8 cellular contexts compared by ENCODE assay signal in genomic region chr20:32359633-32360332, GRCh38. TPM values are rescaled to one million over a fixed set of nuclear protein-coding genes. Genes with fewer than 3 reads are reported as not detected.
DNase-seq lines count a peak whose midpoint lies in the region; ATAC-seq and TF ChIP-seq lines count a peak whose summit lies in the region.

No MANE protein-coding gene starts in this region.

- peaks cover 52 to 59% (median 58%) of the 10 kb centered on the region in 11 experiments for H4K20me1 ChIP-seq in BLaER1 treated with 17β-estradiol and CSF1 and Interleukin-3, amounts not matched to agents 10 nM and 100 nM

- H3K4me1 ChIP-seq in BLaER1 treated with 17β-estradiol and CSF1 and Interleukin-3, amounts not matched to agents 10 nM and 100 nM: peaks cover 60 to 76% (median 72%) of the 10 kb centered on the region in 10 experiments
- H3K4me1 ChIP-seq in body of pancreas (peaks cover 76% of the 10 kb centered on the region), tibial artery (peaks cover 0 to 68% (median 36%) of the 10 kb centered on the region in 4 donors)

- H3K9me3 Mint-ChIP-seq in IgD-negative memory B cell: no peaks in the 10 kb centered on the region

- H3K9ac ChIP-seq in BLaER1 treated with 17β-estradiol and CSF1 and Interleukin-3, amounts not matched to agents 10 nM and 100 nM: peak overlapping the region; percentile 96 to 100 (median 99)

- H3K27ac ChIP-seq in BLaER1 treated with 17β-estradiol and CSF1 and Interleukin-3, amounts not matched to agents 10 nM and 100 nM: peak overlapping the region; percentile 97 to 100 (median 99)
- peak overlapping the region; percentile 96 to 98 (median 97) for H3K27ac ChIP-seq in body of pancreas
- H3K27ac ChIP-seq in tibial artery: peak overlapping the region; percentile 87 to 97

- TF ChIP-seq CTCF in body of pancreas (IDR thresholded peaks at IDR 0.05) (no peak), lower leg skin (IDR thresholded peaks at IDR 0.05) (no peak), tibial artery (IDR thresholded peaks at IDR 0.05) (no peak)

- peaks cover 59 to 67% (median 65%) of the 10 kb centered on the region in 3 donors for H3K4me1 Mint-ChIP-seq in IgD-negative memory B cell

- intact Hi-C loops in body of pancreas (cut with DNase I): loop anchor here (10.0 kb wide), 1 partner anchor 105 kb away; no protein-coding TSS in a partner anchor
- intact Hi-C loops in lower leg skin (cut with DNase I; ENCODE audit: low total_unique reads): no loop called here
- intact Hi-C loops in tibial artery (cut with DNase I; ENCODE audit: low total_unique reads): loop anchor here (2.0 kb wide), 1 partner anchor 123 kb away; no protein-coding TSS in a partner anchor

- H3K27me3 Mint-ChIP-seq in IgD-negative memory B cell: no peaks in the 10 kb centered on the region

- H3K4me3 ChIP-seq in BLaER1 treated with 17β-estradiol and CSF1 and Interleukin-3, amounts not matched to agents 10 nM and 100 nM: peak overlapping the region; percentile 70 to 95 (median 82)
- H3K4me3 ChIP-seq in body of pancreas (peak overlapping the region; percentile 73 to 89), lower leg skin (ENCODE audit: low read depth, poor library complexity, severe bottlenecking) (peak overlapping the region; percentile 83), tibial artery (peak overlapping the region; percentile 60 to 90)

- H3K27ac Mint-ChIP-seq in IgD-negative memory B cell: peak overlapping the region; percentile 94 to 98 (median 95)

- ATAC-seq in body of pancreas: no peak
- ATAC-seq in HG02938 (IDR thresholded peaks at IDR 0.05; ENCODE audit: unreplicated experiment): no peak

- 5 to 6% methylated on average over 11 of the region's 11 CpGs for WGBS in body of pancreas, 2 donors
- WGBS in lower leg skin, 2 donors: 7 to 9% methylated on average over 11 of the region's 11 CpGs

- H3K9me3 ChIP-seq in BLaER1 treated with 17β-estradiol and CSF1 and Interleukin-3, amounts not matched to agents 10 nM and 100 nM (replicated peaks in 1 of 11): no peaks in the 10 kb centered on the region
- H3K9me3 ChIP-seq in body of pancreas: no peaks in the 10 kb centered on the region
- H3K9me3 ChIP-seq in tibial artery: no peaks in the 10 kb centered on the region

- peak overlapping the region; percentile 85 to 97 (median 91) for H3K4me2 ChIP-seq in BLaER1 treated with 17β-estradiol and CSF1 and Interleukin-3, amounts not matched to agents 10 nM and 100 nM

- H3K4me3 Mint-ChIP-seq in IgD-negative memory B cell: peak overlapping the region; percentile 93 to 95 (median 94)

- DNase-seq in body of pancreas (no peak), lower leg skin (ENCODE audit: low spot score in 2 of 2) (no peak), tibial artery (no peak), NOMO-1 treated with DMSO at 0.1 percent for 48 hours (lab: John Stamatoyannopoulos, UW; ENCODE audit: unreplicated experiment) (no peak), SIG-M5 (lab: John Stamatoyannopoulos, UW) (no peak)

- H3K27me3 ChIP-seq in BLaER1 treated with 17β-estradiol and CSF1 and Interleukin-3, amounts not matched to agents 10 nM and 100 nM: no peaks in the 10 kb centered on the region
- H3K27me3 ChIP-seq in body of pancreas (no peaks in the 10 kb centered on the region), tibial artery (no peaks in the 10 kb centered on the region)

- H3K36me3 Mint-ChIP-seq in IgD-negative memory B cell: no peaks in the 10 kb centered on the region

- TF ChIP-seq POLR2A in body of pancreas (IDR thresholded peaks at IDR 0.05) (no peak), lower leg skin (IDR thresholded peaks at IDR 0.05) (no peak)

- H3K36me3 ChIP-seq in BLaER1 treated with 17β-estradiol and CSF1 and Interleukin-3, amounts not matched to agents 10 nM and 100 nM: peaks cover 0 to 28% (median 8%) of the 10 kb centered on the region in 11 experiments; a peak in 9 of 22 replicates
- H3K36me3 ChIP-seq in body of pancreas (replicated peaks in 1 of 2; ENCODE audit: insufficient read depth in 1 of 2, low read depth in 2 of 2): no peaks in the 10 kb centered on the region
- no peaks in the 10 kb centered on the region for H3K36me3 ChIP-seq in tibial artery

RNA-seq across cellular contexts. Expression of gene ASXL1, which starts 1.7 kb away (rescaled TPM):
- 24.5 TPM for polyA plus RNA-seq in IgD-negative memory B cell
- total RNA-seq in body of pancreas (100 to 1,000 TPM in 1 of 2 donors, 10 to 100 TPM in 1; 57.9 to 102 TPM), lower leg skin (10 to 100 TPM; 29.1 to 84.8 (median 32.6) TPM)
